ENCODE assay signal across 21 cellular contexts in genomic region chr3:25780618-25781017, GRCh38. TPM values are rescaled to one million over a fixed set of nuclear protein-coding genes. Genes with fewer than 3 reads are reported as not detected.
DNase-seq lines count a peak whose midpoint lies in the region; ATAC-seq and TF ChIP-seq lines count a peak whose summit lies in the region.
"Had no signal": no experiment of that assay in that cellular context is flagged by ENCODE, and none has a peak within 500 bp of the region (broad histone marks: within the 10 kb centered on the region; RNA-seq: fewer than 3 reads in every experiment).

No MANE protein-coding gene starts in this region.

- H3K27ac ChIP-seq in HEK293 (ENCODE audit: extremely low read depth, low read depth, low read length): no peak overlapping the region
- no peak overlapping the region for H3K27ac ChIP-seq in naive thymus-derived CD4-positive, alpha-beta T cell (ENCODE audit: low read depth, low read length)
- H3K27ac ChIP-seq: KMS-11, uterus had no signal

- H3K4me3 Mint-ChIP-seq in activated CD4-positive, alpha-beta T cell treated with anti-CD3 and anti-CD28 coated beads, Interleukin-2, amount 10 ng/mL, durations not matched to agents 24 days and 14 days: peak overlapping the region; percentile 15
- no peak overlapping the region for H3K4me3 Mint-ChIP-seq in activated CD4-positive, alpha-beta T cell treated with anti-CD3 and anti-CD28 coated beads, Interleukin-2, amount 10 ng/mL, durations not matched to agents 7 days and 5 days
- peak overlapping the region; percentile 37 for H3K4me3 Mint-ChIP-seq in activated T-helper 1 cell treated with anti-CD3 and anti-CD28 coated beads, Interleukin-12 subunit alpha, Interleukin-12 subunit beta, Interleukin-2, Interleukin-4 antibody, amounts not matched to agents 30 ng/mL and 10 ng/mL and 1 ng/mL, durations not matched to agents 14 hours and 24 hours and 36 hours
- peak overlapping the region in 9 of 10 donors; percentile 13 to 94 (median 69) for H3K4me3 Mint-ChIP-seq in naive thymus-derived CD4-positive, alpha-beta T cell
- no peak overlapping the region for H3K4me3 Mint-ChIP-seq in activated CD8-positive, alpha-beta memory T cell treated with anti-CD3 and anti-CD28 coated beads, Interleukin-2, amount 10 ng/mL, durations not matched to agents 7 days and 5 days

- POLR2A ChIA-PET in activated CD4-positive, alpha-beta T cell treated with anti-CD3 and anti-CD28 coated beads, Interleukin-2, amount 10 ng/mL, durations not matched to agents 7 days and 5 days (lab: Charles Lee): no interaction called here
- POLR2A ChIA-PET in HEK293 (lab: Yijun Ruan, JAX): no interaction called here
- POLR2A ChIA-PET in naive thymus-derived CD4-positive, alpha-beta T cell (lab: Charles Lee): no interaction called here

- intact Hi-C loops in activated CD4-positive, alpha-beta T cell treated with anti-CD3 and anti-CD28 coated beads, Interleukin-2, amount 10 ng/mL, durations not matched to agents 24 days and 14 days (cut with micrococcal nuclease): loop anchor here (5.0 to 10.0 kb wide), 2 partner anchors 77 to 1866 kb away; partner anchors contain the start of genes NKIRAS1 and RPL15
- intact Hi-C loops in activated T-helper 1 cell treated with anti-CD3 and anti-CD28 coated beads, Interleukin-12 subunit alpha, Interleukin-12 subunit beta, Interleukin-2, Interleukin-4 antibody, amounts not matched to agents 30 ng/mL and 10 ng/mL and 1 ng/mL, durations not matched to agents 14 hours and 24 hours and 36 hours (cut with micrococcal nuclease): loop anchor here (10.0 kb wide), 1 partner anchor 1866 kb away; the partner anchor contains the start of genes NKIRAS1 and RPL15
- intact Hi-C loops in naive thymus-derived CD4-positive, alpha-beta T cell (cut with micrococcal nuclease): loop anchor here (1.0 to 10.0 kb wide), 7 partner anchors 33 to 1866 kb away; partner anchors contain the start of genes NEK10 (in 1 of the 2), NKIRAS1 (in 1 of the 2), NR1D2 (in 1 of the 2) and RPL15 (in 1 of the 2)

- no peaks in the 10 kb centered on the region for H3K27me3 Mint-ChIP-seq in activated CD4-positive, alpha-beta T cell treated with anti-CD3 and anti-CD28 coated beads, Interleukin-2, amount 10 ng/mL, durations not matched to agents 24 days and 14 days
- no peaks in the 10 kb centered on the region for H3K27me3 Mint-ChIP-seq in activated CD4-positive, alpha-beta T cell treated with anti-CD3 and anti-CD28 coated beads, Interleukin-2, amount 10 ng/mL, durations not matched to agents 7 days and 5 days
- no peaks in the 10 kb centered on the region for H3K27me3 Mint-ChIP-seq in activated T-helper 1 cell treated with anti-CD3 and anti-CD28 coated beads, Interleukin-12 subunit alpha, Interleukin-12 subunit beta, Interleukin-2, Interleukin-4 antibody, amounts not matched to agents 30 ng/mL and 10 ng/mL and 1 ng/mL, durations not matched to agents 14 hours and 24 hours and 36 hours (ENCODE audit: insufficient read depth)
- H3K27me3 Mint-ChIP-seq in naive thymus-derived CD4-positive, alpha-beta T cell: no peaks in the 10 kb centered on the region
- H3K27me3 Mint-ChIP-seq in activated CD8-positive, alpha-beta memory T cell treated with anti-CD3 and anti-CD28 coated beads, Interleukin-2, amount 10 ng/mL, durations not matched to agents 7 days and 5 days: no peaks in the 10 kb centered on the region
- H3K27me3 Mint-ChIP-seq: progenitor cell of endocrine pancreas had no signal

- H3K27me3 ChIP-seq in naive thymus-derived CD4-positive, alpha-beta T cell (ENCODE audit: control insufficient read depth in 2 of 2, insufficient read depth in 2 of 2, low read length in 2 of 2): no peaks in the 10 kb centered on the region
- H3K27me3 ChIP-seq: uterus had no signal

- no peak overlapping the region for H3K4me3 ChIP-seq in HEK293 (ENCODE audit: low read depth, low read length)
- H3K4me3 ChIP-seq in naive thymus-derived CD4-positive, alpha-beta T cell (ENCODE audit: low read length): no peak overlapping the region
- H3K4me3 ChIP-seq: uterus had no signal

- no peaks in the 10 kb centered on the region for H3K9me3 ChIP-seq in HEK293 (ENCODE audit: control insufficient read depth, insufficient read depth, low read depth, low read length)
- no peaks in the 10 kb centered on the region for H3K9me3 ChIP-seq in naive thymus-derived CD4-positive, alpha-beta T cell (ENCODE audit: control insufficient read depth in 2 of 3, low read length in 3 of 3)
- H3K9me3 ChIP-seq: uterus had no signal

- CTCF ChIA-PET in activated CD4-positive, alpha-beta T cell treated with anti-CD3 and anti-CD28 coated beads, Interleukin-2, amount 10 ng/mL, durations not matched to agents 7 days and 5 days (lab: Charles Lee): interaction anchor here (0.6 kb wide), 1 partner anchor 14 kb away, joined by 3 read pairs; no protein-coding TSS in a partner anchor
- CTCF ChIA-PET in HEK293 (lab: Yijun Ruan, JAX): no interaction called here
- CTCF ChIA-PET in naive thymus-derived CD4-positive, alpha-beta T cell (lab: Charles Lee): interaction anchor here (0.6 kb wide), 1 partner anchor 10 kb away, joined by 3 read pairs; no protein-coding TSS in a partner anchor
- CTCF ChIA-PET in activated CD8-positive, alpha-beta memory T cell treated with anti-CD3 and anti-CD28 coated beads, Interleukin-2, amount 10 ng/mL, durations not matched to agents 7 days and 5 days (lab: Charles Lee): interaction anchor here (2.0 kb wide), 1 partner anchor 132 kb away, joined by 5 read pairs; no protein-coding TSS in a partner anchor

- H3K36me3 Mint-ChIP-seq in activated CD4-positive, alpha-beta T cell treated with anti-CD3 and anti-CD28 coated beads, Interleukin-2, amount 10 ng/mL, durations not matched to agents 24 days and 14 days (ENCODE audit: low read depth): peaks cover 45% of the 10 kb centered on the region
- peaks cover 35% of the 10 kb centered on the region for H3K36me3 Mint-ChIP-seq in activated CD4-positive, alpha-beta T cell treated with anti-CD3 and anti-CD28 coated beads, Interleukin-2, amount 10 ng/mL, durations not matched to agents 7 days and 5 days (ENCODE audit: low read depth)
- peaks cover 34% of the 10 kb centered on the region for H3K36me3 Mint-ChIP-seq in activated T-helper 1 cell treated with anti-CD3 and anti-CD28 coated beads, Interleukin-12 subunit alpha, Interleukin-12 subunit beta, Interleukin-2, Interleukin-4 antibody, amounts not matched to agents 30 ng/mL and 10 ng/mL and 1 ng/mL, durations not matched to agents 14 hours and 24 hours and 36 hours (ENCODE audit: low read depth)
- peaks cover 15 to 29% (median 25%) of the 10 kb centered on the region in 5 donors for H3K36me3 Mint-ChIP-seq in naive thymus-derived CD4-positive, alpha-beta T cell
- H3K36me3 Mint-ChIP-seq in activated CD8-positive, alpha-beta memory T cell treated with anti-CD3 and anti-CD28 coated beads, Interleukin-2, amount 10 ng/mL, durations not matched to agents 7 days and 5 days: peaks cover 42% of the 10 kb centered on the region

- no peak for DNase-seq in activated CD4-positive, alpha-beta T cell treated with anti-CD3 and anti-CD28 coated beads, Interleukin-2, amount 10 ng/mL, durations not matched to agents 24 days and 14 days
- no peak for DNase-seq in activated CD4-positive, alpha-beta T cell treated with anti-CD3 and anti-CD28 coated beads, Interleukin-2, amount 10 ng/mL, durations not matched to agents 7 days and 5 days
- DNase-seq in activated T-helper 1 cell treated with anti-CD3 and anti-CD28 coated beads, Interleukin-12 subunit alpha, Interleukin-12 subunit beta, Interleukin-2, Interleukin-4 antibody, amounts not matched to agents 30 ng/mL and 10 ng/mL and 1 ng/mL, durations not matched to agents 14 hours and 24 hours and 36 hours (ENCODE audit: low spot score): no peak
- no peak for DNase-seq in naive thymus-derived CD4-positive, alpha-beta T cell
- no peak for DNase-seq in activated CD8-positive, alpha-beta memory T cell treated with anti-CD3 and anti-CD28 coated beads, Interleukin-2, amount 10 ng/mL, durations not matched to agents 7 days and 5 days
- DNase-seq in C1 segment of cervical spinal cord (lab: John Stamatoyannopoulos, UW): no peak
- DNase-seq: 8988T; activated CD4-positive, alpha-beta T cell treated with anti-CD3 and anti-CD28 coated beads, Interleukin-2, amount 50 U/mL, for 4 hours; activated T-cell treated with anti-CD3 and anti-CD28 coated beads, Interleukin-2, amount 50 U/mL, for 1 hour; foreskin melanocyte; hypothalamus; NCI-H1092; NCI-H2029 treated with DMSO at 0.1 percent for 48 hours; NCI-H446 treated with DMSO at 0.1 percent for 48 hours; stimulated activated CD4-positive, alpha-beta T cell treated with anti-CD3 and anti-CD28 coated beads, Interleukin-4, amount 100 ng/mL, for 1 hour; substantia nigra; uterus had no signal

- peaks cover 0 to 24% of the 10 kb centered on the region in 2 experiments; a peak in 2 of 3 replicates for H3K36me3 ChIP-seq in HEK293 (ENCODE audit: control insufficient read depth in 2 of 2, insufficient read depth in 1 of 2, low read length in 2 of 2)
- peaks cover 9 to 29% (median 21%) of the 10 kb centered on the region in 3 experiments for H3K36me3 ChIP-seq in naive thymus-derived CD4-positive, alpha-beta T cell (ENCODE audit: control insufficient read depth in 2 of 3, insufficient read depth in 3 of 3, low read length in 3 of 3)
- H3K36me3 ChIP-seq: uterus had no signal

- peak overlapping the region; percentile 20 for H3K27ac Mint-ChIP-seq in activated CD4-positive, alpha-beta T cell treated with anti-CD3 and anti-CD28 coated beads, Interleukin-2, amount 10 ng/mL, durations not matched to agents 24 days and 14 days
- no peak overlapping the region for H3K27ac Mint-ChIP-seq in activated CD4-positive, alpha-beta T cell treated with anti-CD3 and anti-CD28 coated beads, Interleukin-2, amount 10 ng/mL, durations not matched to agents 7 days and 5 days
- no peak overlapping the region for H3K27ac Mint-ChIP-seq in activated T-helper 1 cell treated with anti-CD3 and anti-CD28 coated beads, Interleukin-12 subunit alpha, Interleukin-12 subunit beta, Interleukin-2, Interleukin-4 antibody, amounts not matched to agents 30 ng/mL and 10 ng/mL and 1 ng/mL, durations not matched to agents 14 hours and 24 hours and 36 hours
- peak overlapping the region in 3 of 9 donors; percentile 11 to 59 (median 18) for H3K27ac Mint-ChIP-seq in naive thymus-derived CD4-positive, alpha-beta T cell
- H3K27ac Mint-ChIP-seq in activated CD8-positive, alpha-beta memory T cell treated with anti-CD3 and anti-CD28 coated beads, Interleukin-2, amount 10 ng/mL, durations not matched to agents 7 days and 5 days: no peak overlapping the region
- H3K27ac Mint-ChIP-seq: progenitor cell of endocrine pancreas had no signal

- H3K4me1 Mint-ChIP-seq in activated CD4-positive, alpha-beta T cell treated with anti-CD3 and anti-CD28 coated beads, Interleukin-2, amount 10 ng/mL, durations not matched to agents 24 days and 14 days: peaks cover 41% of the 10 kb centered on the region
- H3K4me1 Mint-ChIP-seq in activated CD4-positive, alpha-beta T cell treated with anti-CD3 and anti-CD28 coated beads, Interleukin-2, amount 10 ng/mL, durations not matched to agents 7 days and 5 days: peaks cover 48% of the 10 kb centered on the region
- H3K4me1 Mint-ChIP-seq in activated T-helper 1 cell treated with anti-CD3 and anti-CD28 coated beads, Interleukin-12 subunit alpha, Interleukin-12 subunit beta, Interleukin-2, Interleukin-4 antibody, amounts not matched to agents 30 ng/mL and 10 ng/mL and 1 ng/mL, durations not matched to agents 14 hours and 24 hours and 36 hours (ENCODE audit: low read depth): peaks cover 49% of the 10 kb centered on the region
- H3K4me1 Mint-ChIP-seq in naive thymus-derived CD4-positive, alpha-beta T cell: peaks cover 22 to 69% (median 51%) of the 10 kb centered on the region in 7 donors
- peaks cover 51% of the 10 kb centered on the region for H3K4me1 Mint-ChIP-seq in activated CD8-positive, alpha-beta memory T cell treated with anti-CD3 and anti-CD28 coated beads, Interleukin-2, amount 10 ng/mL, durations not matched to agents 7 days and 5 days

- TF ChIP-seq CTCF in HEK293 (tag by site-specific recombination; IDR thresholded peaks at IDR 0.05): no peak

- peaks cover 11% of the 10 kb centered on the region for H3K9me3 Mint-ChIP-seq in activated CD4-positive, alpha-beta T cell treated with anti-CD3 and anti-CD28 coated beads, Interleukin-2, amount 10 ng/mL, durations not matched to agents 24 days and 14 days
- peaks cover 3% of the 10 kb centered on the region for H3K9me3 Mint-ChIP-seq in activated CD4-positive, alpha-beta T cell treated with anti-CD3 and anti-CD28 coated beads, Interleukin-2, amount 10 ng/mL, durations not matched to agents 7 days and 5 days
- peaks cover 4% of the 10 kb centered on the region for H3K9me3 Mint-ChIP-seq in activated T-helper 1 cell treated with anti-CD3 and anti-CD28 coated beads, Interleukin-12 subunit alpha, Interleukin-12 subunit beta, Interleukin-2, Interleukin-4 antibody, amounts not matched to agents 30 ng/mL and 10 ng/mL and 1 ng/mL, durations not matched to agents 14 hours and 24 hours and 36 hours
- peaks cover 0 to 3% (median 0%) of the 10 kb centered on the region in 11 donors for H3K9me3 Mint-ChIP-seq in naive thymus-derived CD4-positive, alpha-beta T cell
- no peaks in the 10 kb centered on the region for H3K9me3 Mint-ChIP-seq in activated CD8-positive, alpha-beta memory T cell treated with anti-CD3 and anti-CD28 coated beads, Interleukin-2, amount 10 ng/mL, durations not matched to agents 7 days and 5 days (ENCODE audit: low read depth)

- ATAC-seq in naive thymus-derived CD4-positive, alpha-beta T cell: no peak
- ATAC-seq in activated CD8-positive, alpha-beta memory T cell treated with anti-CD3 and anti-CD28 coated beads, Interleukin-2, amount 10 ng/mL, durations not matched to agents 7 days and 5 days: no peak
- ATAC-seq in GM18909 (IDR thresholded peaks at IDR 0.05; ENCODE audit: poor library complexity, unreplicated experiment): no peak

- no peaks in the 10 kb centered on the region for H3K4me1 ChIP-seq in HEK293 (ENCODE audit: control insufficient read depth, insufficient read depth, low read length)
- H3K4me1 ChIP-seq in naive thymus-derived CD4-positive, alpha-beta T cell (ENCODE audit: control insufficient read depth in 2 of 2, insufficient read depth in 2 of 2, low read length in 2 of 2): peaks cover 19 to 28% of the 10 kb centered on the region in 2 donors
- H3K4me1 ChIP-seq: uterus had no signal

RNA-seq across cellular contexts. Expression of gene NGLY1, which starts 2.6 kb away (rescaled TPM):
- 65.0 and 70.7 TPM in 2 replicates for total RNA-seq in activated CD4-positive, alpha-beta T cell treated with anti-CD3 and anti-CD28 coated beads, Interleukin-2, amount 10 ng/mL, durations not matched to agents 24 days and 14 days
- 10 to 100 TPM; 57.5 to 69.5 TPM for total RNA-seq in activated CD4-positive, alpha-beta T cell treated with anti-CD3 and anti-CD28 coated beads, Interleukin-2, amount 10 ng/mL, durations not matched to agents 7 days and 5 days
- total RNA-seq in activated T-helper 1 cell treated with anti-CD3 and anti-CD28 coated beads, Interleukin-12 subunit alpha, Interleukin-12 subunit beta, Interleukin-2, Interleukin-4 antibody, amounts not matched to agents 30 ng/mL and 10 ng/mL and 1 ng/mL, durations not matched to agents 14 hours and 24 hours and 36 hours: 57.9 and 59.2 TPM in 2 replicates
- total RNA-seq in naive thymus-derived CD4-positive, alpha-beta T cell: 10 to 100 TPM; 66.1 to 84.1 (median 70.4) TPM
- polyA plus RNA-seq in naive thymus-derived CD4-positive, alpha-beta T cell: 10 to 100 TPM; 39.7 to 53.0 TPM
- 10 to 100 TPM; 41.2 to 70.0 TPM for total RNA-seq in activated CD8-positive, alpha-beta memory T cell treated with anti-CD3 and anti-CD28 coated beads, Interleukin-2, amount 10 ng/mL, durations not matched to agents 7 days and 5 days

RNA-seq across cellular contexts. Expression of gene OXSM, which starts 9.3 kb away (rescaled TPM):
- total RNA-seq in activated CD4-positive, alpha-beta T cell treated with anti-CD3 and anti-CD28 coated beads, Interleukin-2, amount 10 ng/mL, durations not matched to agents 24 days and 14 days: 13.3 and 16.3 TPM in 2 replicates
- total RNA-seq in activated CD4-positive, alpha-beta T cell treated with anti-CD3 and anti-CD28 coated beads, Interleukin-2, amount 10 ng/mL, durations not matched to agents 7 days and 5 days: 10 to 100 TPM in 1 of 2 experiments, 1 to 10 TPM in 1; 9.2 to 12.8 TPM
- total RNA-seq in activated T-helper 1 cell treated with anti-CD3 and anti-CD28 coated beads, Interleukin-12 subunit alpha, Interleukin-12 subunit beta, Interleukin-2, Interleukin-4 antibody, amounts not matched to agents 30 ng/mL and 10 ng/mL and 1 ng/mL, durations not matched to agents 14 hours and 24 hours and 36 hours: 15.2 and 15.4 TPM in 2 replicates
- total RNA-seq in naive thymus-derived CD4-positive, alpha-beta T cell: 10 to 100 TPM; 10.6 to 16.5 (median 13.2) TPM
- polyA plus RNA-seq in naive thymus-derived CD4-positive, alpha-beta T cell: 10 to 100 TPM; 14.6 to 21.2 TPM
- total RNA-seq in activated CD8-positive, alpha-beta memory T cell treated with anti-CD3 and anti-CD28 coated beads, Interleukin-2, amount 10 ng/mL, durations not matched to agents 7 days and 5 days: 10 to 100 TPM; 10.7 to 12.0 TPM

Comparison
In these comparisons a context has a peak if more than half of its experiments do, and no peak if none do; other contexts are left out.
1. H3K4me3 Mint-ChIP-seq: peak in activated CD4-positive, alpha-beta T cell treated with anti-CD3 and anti-CD28 coated beads, Interleukin-2, amount 10 ng/mL, durations not matched to agents 24 days and 14 days (single experiment), activated T-helper 1 cell treated with anti-CD3 and anti-CD28 coated beads, Interleukin-12 subunit alpha, Interleukin-12 subunit beta, Interleukin-2, Interleukin-4 antibody, amounts not matched to agents 30 ng/mL and 10 ng/mL and 1 ng/mL, durations not matched to agents 14 hours and 24 hours and 36 hours (single experiment) and naive thymus-derived CD4-positive, alpha-beta T cell (9 of 10); none in activated CD4-positive, alpha-beta T cell treated with anti-CD3 and anti-CD28 coated beads, Interleukin-2, amount 10 ng/mL, durations not matched to agents 7 days and 5 days (single experiment) and activated CD8-positive, alpha-beta memory T cell treated with anti-CD3 and anti-CD28 coated beads, Interleukin-2, amount 10 ng/mL, durations not matched to agents 7 days and 5 days (single experiment).